9 cellular contexts compared by ENCODE assay signal in the genomic region with DNA sequence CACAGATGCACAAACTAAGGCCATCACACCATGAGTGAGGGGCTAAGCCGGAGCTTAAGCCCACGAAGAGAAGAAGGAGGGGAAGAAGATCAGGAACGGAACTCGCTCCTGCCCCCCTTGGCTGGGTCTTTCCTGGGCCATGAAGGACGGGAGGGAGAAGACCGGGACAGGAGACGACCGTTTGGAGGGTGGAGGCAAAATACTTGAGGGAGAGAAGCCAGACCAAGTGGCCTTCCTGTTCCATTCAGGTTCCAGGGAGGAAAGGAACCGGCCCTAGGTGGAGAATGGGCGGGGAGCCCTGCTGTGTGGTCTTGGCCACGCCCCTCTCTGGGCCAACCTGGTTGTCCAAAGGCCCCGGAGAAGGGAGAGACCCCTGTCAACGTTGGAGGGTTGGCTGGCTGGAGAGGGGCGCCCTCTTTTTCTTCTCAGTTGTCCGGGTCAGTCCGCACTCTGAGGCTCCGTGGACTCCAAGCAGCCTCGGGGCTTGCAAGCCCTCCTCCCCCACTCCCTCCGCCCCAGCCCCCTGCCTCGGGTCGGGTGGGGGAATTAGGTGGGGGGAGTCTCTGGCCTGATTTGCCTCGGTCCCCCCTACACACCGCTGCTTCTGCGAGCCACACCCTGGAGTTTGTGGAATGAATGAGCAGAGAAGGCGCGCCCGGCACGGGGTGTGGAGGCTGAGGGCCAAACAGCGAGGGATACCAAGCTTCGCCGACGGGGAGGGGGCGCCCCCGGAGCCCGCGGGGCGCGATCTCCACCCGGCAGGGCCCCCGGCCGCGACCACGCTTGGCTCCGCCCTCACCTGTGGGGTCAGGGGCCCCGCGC.
DNase-seq lines count a peak whose midpoint lies in the region; ATAC-seq, FAIRE-seq and TF ChIP-seq lines count a peak whose summit lies in the region.
"Had no signal": no experiment of that assay in that cellular context is flagged by ENCODE, and none has a peak within 500 bp of the region (broad histone marks: within the 10 kb centered on the region; RNA-seq: fewer than 3 reads in every experiment).

No MANE protein-coding gene starts in this region.

- H3K27me3 Mint-ChIP-seq in nephron (ENCODE audit: low read depth) = peaks cover 11% of the 10 kb centered on the region

- no peaks in the 10 kb centered on the region for H3K36me3 Mint-ChIP-seq in nephron (ENCODE audit: low read depth)

- no peak for ATAC-seq in HG03354 (IDR thresholded peaks at IDR 0.05; ENCODE audit: poor library complexity, severe bottlenecking, unreplicated experiment)
- ATAC-seq in HG03342 (IDR thresholded peaks at IDR 0.05; ENCODE audit: unreplicated experiment) = no peak
- no peak for ATAC-seq in HG03439 (IDR thresholded peaks at IDR 0.05; ENCODE audit: unreplicated experiment)
- ATAC-seq in GM18873 (IDR thresholded peaks at IDR 0.05; ENCODE audit: low FRiP score, unreplicated experiment) = no peak

- H3K4me3 Mint-ChIP-seq in nephron = peak overlapping the region; percentile 84 to 90 (median 86)

- H3K9me3 Mint-ChIP-seq in nephron = no peaks in the 10 kb centered on the region

- FAIRE-seq in D721Med (lab: Jason Lieb, UNC) = no peak

- peak overlapping the region; percentile 55 to 84 (median 82) for H3K27ac Mint-ChIP-seq in nephron

- DNase-seq in D721Med (ENCODE audit: insufficient read length, low spot score) (peak; percentile 41), HuH-7.5 (ENCODE audit: low spot score) (peak; percentile 69), T47D (ENCODE audit: low read depth in 1 of 2, low spot score in 1 of 2) (peak; percentile 54 to 67)
- DNase-seq: KG1 had no signal

- H3K4me1 Mint-ChIP-seq in nephron = peaks cover 29% of the 10 kb centered on the region

- in situ Hi-C loops in T47D (cut with HindIII; ENCODE audit: low pct_unique_long_range_greater_than_20kb, low sequenced_read_pairs) = no loop called here

- TF ChIP-seq CTCF in D721Med (IDR thresholded peaks at IDR 0.05; ENCODE audit: insufficient read depth, missing control alignments) (no peak), nephron (IDR thresholded peaks at IDR 0.05; ENCODE audit: unreplicated experiment in 3 of 3) (no peak)
